In the genomic region with DNA sequence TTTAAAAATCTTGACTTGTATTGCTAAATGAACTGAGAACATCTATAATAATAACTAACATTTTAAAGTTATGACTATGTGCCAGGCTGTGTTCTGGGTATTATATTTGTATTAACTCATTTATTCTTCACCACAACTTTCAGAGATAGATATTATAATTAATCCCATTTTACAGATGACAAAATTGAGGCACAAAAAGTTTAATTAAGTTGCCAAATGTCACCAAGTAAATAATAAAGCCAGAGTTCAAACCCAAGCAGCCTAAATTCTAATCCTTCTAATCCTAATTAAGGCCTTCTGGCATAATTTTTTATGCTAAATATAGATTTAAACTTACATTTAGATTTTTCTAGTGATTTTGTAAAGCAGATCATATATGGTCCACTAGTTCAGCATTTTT, we compare ENCODE assay signal across 35 cellular contexts.
"Had no signal": no experiment of that assay in that cellular context is flagged by ENCODE, and none has a peak within 500 bp of the region (broad histone marks: within the 10 kb centered on the region; RNA-seq: fewer than 3 reads in every experiment).

No MANE protein-coding gene starts in this region.

- H3K9me3 ChIP-seq: MG63 had no signal

- H3K27me3 ChIP-seq: MG63 had no signal

- H3K4me3 ChIP-seq: MG63 had no signal

- H3K9ac ChIP-seq: KMS-11 had no signal

- H3K27ac ChIP-seq: KMS-11 had no signal

- H3K36me3 ChIP-seq: MG63 had no signal

- H3K4me2 ChIP-seq: KMS-11 had no signal

- DNase-seq: Karpas-422, Kasumi-1, MG63, MM.1S, MV-4-11, NCI-H1048, NCI-H1092, NCI-H1092 treated with DMSO at 0.1 percent for 48 hours, NCI-H1105, NCI-H1105 treated with DMSO at 0.1 percent for 48 hours, NCI-H1417, NCI-H1417 treated with DMSO at 0.1 percent for 48 hours, NCI-H1436, NCI-H1436 treated with DMSO at 0.1 percent for 48 hours, NCI-H146, NCI-H1694, NCI-H1694 treated with DMSO at 0.1 percent for 48 hours, NCI-H187, NCI-H187 treated with DMSO at 0.1 percent for 48 hours, NCI-H1930, NCI-H2029, NCI-H2029 treated with DMSO at 0.1 percent for 48 hours, NCI-H2081, NCI-H2081 treated with DMSO at 0.1 percent for 48 hours, NCI-H2107, NCI-H2171, NCI-H2171 treated with DMSO at 0.1 percent for 48 hours, NCI-H2227 treated with DMSO at 0.1 percent for 48 hours, NCI-H226, NCI-H345, NCI-H446, NCI-H446 treated with DMSO at 0.1 percent for 48 hours, NCI-H510A, NCI-H510A treated with DMSO at 0.1 percent for 48 hours had no signal
